Comparison of ENCODE assay signal across 11 cellular contexts in the genomic region with DNA sequence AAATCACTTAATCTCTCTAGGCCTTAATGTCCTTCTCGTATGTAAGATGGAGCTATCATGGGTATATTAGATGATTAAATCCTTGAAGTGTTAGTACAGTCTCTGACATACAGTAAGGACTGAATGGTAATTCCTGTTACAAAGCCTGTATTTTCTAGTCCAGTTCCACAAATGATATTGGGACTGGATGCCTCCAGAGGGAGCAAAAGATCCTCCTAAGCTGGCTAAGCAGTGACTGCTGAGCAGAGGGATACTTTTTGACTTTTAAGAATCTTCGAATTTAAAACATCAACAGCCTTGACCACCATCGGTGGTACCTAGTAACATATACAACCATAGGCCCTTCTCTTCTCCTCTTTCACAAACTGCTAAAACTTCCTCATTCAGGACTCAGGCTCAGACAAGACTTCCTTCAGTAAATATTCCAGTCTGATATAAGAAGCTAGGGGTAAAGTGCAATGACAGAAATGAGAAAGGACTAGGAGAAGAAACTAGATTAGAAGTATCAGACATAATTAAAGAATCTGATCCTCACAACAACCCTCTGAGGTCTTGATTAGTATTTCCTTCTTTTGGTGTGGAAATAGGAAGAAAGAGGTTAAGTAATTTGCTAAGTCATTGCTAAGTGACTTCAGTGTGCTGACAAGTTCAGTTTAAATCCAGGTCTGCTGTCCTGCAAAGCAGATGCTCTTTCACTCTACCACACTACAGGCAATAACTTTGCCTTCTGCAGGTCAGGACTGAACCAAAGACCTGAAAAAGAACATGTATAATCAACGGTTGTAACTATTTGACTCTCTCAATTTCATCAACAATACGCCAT. TPM values are rescaled to one million over a fixed set of nuclear protein-coding genes. Genes with fewer than 3 reads are reported as not detected.
A peak's percentile ranks its signal among the peaks of the same experiment; 100 is the strongest.
DNase-seq lines count a peak whose midpoint lies in the region; ATAC-seq and TF ChIP-seq lines count a peak whose summit lies in the region.
"Had no signal": no experiment of that assay in that cellular context is flagged by ENCODE, and none has a peak within 500 bp of the region (broad histone marks: within the 10 kb centered on the region; RNA-seq: fewer than 3 reads in every experiment).

No MANE protein-coding gene starts in this region.

- no peak overlapping the region for H3K4me3 ChIP-seq in left ventricle myocardium inferior
- no peak overlapping the region for H3K4me3 ChIP-seq in right atrium auricular region
- no peak overlapping the region for H3K4me3 ChIP-seq in fibroblast of villous mesenchyme (ENCODE audit: low read depth, low read length)
- H3K4me3 ChIP-seq in upper lobe of right lung, result no peak overlapping the region
- H3K4me3 ChIP-seq: ascending aorta, lung had no signal

- TF ChIP-seq CTCF in left ventricle myocardium inferior (IDR thresholded peaks at IDR 0.05; ENCODE audit: borderline replicate concordance) (peak; percentile 24), right atrium auricular region (IDR thresholded peaks at IDR 0.05) (peak in 1 of 2 donors; percentile 27), fibroblast of villous mesenchyme (IDR thresholded peaks at IDR 0.05; ENCODE audit: insufficient read depth, low read depth, low read length) (peak; percentile 36), upper lobe of right lung (IDR thresholded peaks at IDR 0.05) (no peak)

- H3K4me1 ChIP-seq in left ventricle myocardium inferior (peaks cover 62% of the 10 kb centered on the region), right atrium auricular region (peaks cover 0 to 13% of the 10 kb centered on the region in 2 donors), upper lobe of right lung (no peaks in the 10 kb centered on the region)
- H3K4me1 ChIP-seq: ascending aorta had no signal

- peak; percentile 26 for ATAC-seq in upper lobe of right lung
- no peak for ATAC-seq in HG03175 (IDR thresholded peaks at IDR 0.05; ENCODE audit: unreplicated experiment)
- no peak for ATAC-seq in GM21737 (IDR thresholded peaks at IDR 0.05; ENCODE audit: unreplicated experiment)

- peaks cover 50% of the 10 kb centered on the region for H3K36me3 ChIP-seq in left ventricle myocardium inferior
- H3K36me3 ChIP-seq in right atrium auricular region, result no peaks in the 10 kb centered on the region
- H3K36me3 ChIP-seq in upper lobe of right lung, result peaks cover 31% of the 10 kb centered on the region

- no peak for DNase-seq in left ventricle myocardium inferior
- no peak for DNase-seq in right atrium auricular region (ENCODE audit: low spot score)
- DNase-seq in SK-N-DZ (ENCODE audit: low spot score), result peak; percentile 14
- peak; percentile 30 for DNase-seq in fibroblast of villous mesenchyme (ENCODE audit: low read depth)
- DNase-seq in upper lobe of right lung, result no peak
- DNase-seq in HPDE6-E6E7 (ENCODE audit: extremely low spot score), result no peak
- DNase-seq: NCI-H1092 treated with DMSO at 0.1 percent for 48 hours had no signal

- H3K27me3 ChIP-seq in left ventricle myocardium inferior (ENCODE audit: low read depth) (no peaks in the 10 kb centered on the region), right atrium auricular region (no peaks in the 10 kb centered on the region), upper lobe of right lung (no peaks in the 10 kb centered on the region)
- H3K27me3 ChIP-seq: ascending aorta had no signal

- H3K9me3 ChIP-seq in left ventricle myocardium inferior (replicated peaks) (no peaks in the 10 kb centered on the region), right atrium auricular region (no peaks in the 10 kb centered on the region), upper lobe of right lung (no peaks in the 10 kb centered on the region)
- H3K9me3 ChIP-seq: ascending aorta had no signal

- intact Hi-C loops in left ventricle myocardium inferior (cut with micrococcal nuclease) (no loop called here), upper lobe of right lung (cut with DNase I) (no loop called here)

- H3K27ac ChIP-seq in left ventricle myocardium inferior (replicated peaks) (no peak overlapping the region), right atrium auricular region (no peak overlapping the region), upper lobe of right lung (no peak overlapping the region)
- H3K27ac ChIP-seq: ascending aorta had no signal

RNA-seq across cellular contexts. Expression of a gene that starts 13.9 kb away (rescaled TPM):
- total RNA-seq in left ventricle myocardium inferior (23.2 TPM), right atrium auricular region (10 to 100 TPM; 29.2 to 32.1 TPM), fibroblast of villous mesenchyme (66.0 and 117 TPM in 2 replicates), upper lobe of right lung (48.9 TPM)
- polyA plus RNA-seq in SK-N-DZ (2014; cell fraction: cytosol; rRNA removed), result 49.8 and 59.0 TPM in 2 replicates
- 121 and 131 TPM in 2 replicates for polyA plus RNA-seq in SK-N-DZ (2014; cell fraction: nucleus; rRNA removed)

Comparison
In these comparisons a context has a peak if more than half of its experiments do, and no peak if none do; other contexts are left out.
1. DNase-seq: peak in SK-N-DZ (single experiment) and fibroblast of villous mesenchyme (single experiment); none in left ventricle myocardium inferior (single experiment), right atrium auricular region (single experiment), upper lobe of right lung (single experiment) and HPDE6-E6E7 (single experiment).